ENCODE assay signal across 8 cellular contexts in the genomic region with DNA sequence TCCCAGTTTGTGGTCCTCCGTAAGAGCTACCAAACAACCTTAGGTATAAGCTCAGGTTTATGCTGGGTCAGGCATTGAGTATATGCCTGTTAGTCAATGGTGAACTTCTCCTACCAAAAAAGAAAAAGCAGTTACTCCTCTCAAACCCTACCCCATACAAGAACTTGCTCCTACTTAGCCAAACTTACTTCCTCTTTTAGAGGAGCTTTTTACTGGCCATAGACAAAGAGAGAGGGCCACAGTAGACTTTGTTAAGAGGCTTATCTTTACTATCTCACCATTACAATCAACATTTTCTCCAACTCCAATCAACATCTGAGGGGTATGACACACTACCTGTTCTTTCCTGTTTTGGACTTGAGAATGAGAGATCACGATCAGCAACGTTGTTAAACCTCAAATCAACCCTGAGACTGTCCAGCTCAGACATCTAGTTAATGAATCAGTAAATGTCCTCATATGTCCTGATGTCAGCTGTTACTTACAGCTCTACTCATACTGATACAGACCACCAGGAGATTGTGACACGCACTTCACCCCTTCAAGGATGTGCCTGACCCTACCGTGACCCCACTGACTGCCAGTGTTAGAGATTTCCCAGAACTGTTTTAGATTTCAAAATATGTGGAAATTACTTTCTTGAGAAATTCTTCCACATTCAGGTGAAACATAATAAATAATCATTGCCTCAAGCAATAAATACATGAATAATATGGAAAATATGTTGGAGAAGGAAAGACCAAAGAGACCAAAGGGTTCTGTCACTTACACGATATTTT. TPM values are rescaled to one million over a fixed set of nuclear protein-coding genes. Genes with fewer than 3 reads are reported as not detected.
DNase-seq lines count a peak whose midpoint lies in the region; ATAC-seq and TF ChIP-seq lines count a peak whose summit lies in the region.

No MANE protein-coding gene starts in this region.

- DNase-seq in GM04503 (ENCODE audit: low read depth) (peak; percentile 32), kidney epithelial cell (ENCODE audit: low read depth) (peak; percentile 87), NCI-H2107 (lab: John Stamatoyannopoulos, UW) (no peak), MG63 (no peak), NCI-H1930 (lab: John Stamatoyannopoulos, UW) (no peak)

- H3K4me3 ChIP-seq in kidney epithelial cell (ENCODE audit: low read depth, low read length): no peak overlapping the region
- H3K4me3 ChIP-seq in MG63: no peak overlapping the region

- no peak for TF ChIP-seq CTCF in kidney epithelial cell (IDR thresholded peaks at IDR 0.05; ENCODE audit: insufficient read depth, low read length, poor library complexity, severe bottlenecking)

- H3K36me3 ChIP-seq in kidney epithelial cell (ENCODE audit: control insufficient read depth, insufficient read depth, low read length) (no peaks in the 10 kb centered on the region), MG63 (no peaks in the 10 kb centered on the region)

- H3K27me3 ChIP-seq in kidney epithelial cell (ENCODE audit: control insufficient read depth, insufficient read depth, low read length) (no peaks in the 10 kb centered on the region), MG63 (no peaks in the 10 kb centered on the region)

- no peaks in the 10 kb centered on the region for H3K9me3 ChIP-seq in MG63

- ATAC-seq in HG02588 (IDR thresholded peaks at IDR 0.05; ENCODE audit: unreplicated experiment) (peak; percentile 59), SK-N-SH treated with all-trans-retinoic acid at 6 μM for 48 hours (peak; percentile 83), HG03196 (IDR thresholded peaks at IDR 0.05; ENCODE audit: unreplicated experiment) (no peak)

TF ChIP-seq in SK-N-SH treated with all-trans-retinoic acid at 6 μM for 48 hours, 23 proteins besides CTCF, POLR2A, EP300 and RAD21 (continues in another document):
- TF ChIP-seq PATZ1 (CRISPR knock-in tag; IDR thresholded peaks at IDR 0.05; ENCODE audit: borderline replicate concordance) (peak; percentile 69; the same call in 1 of the 2 replicates), CSRNP3 (CRISPR knock-in tag; IDR thresholded peaks at IDR 0.05) (no peak), ISL1 (CRISPR knock-in tag; IDR thresholded peaks at IDR 0.05) (peak; percentile 98), ARNTL (CRISPR knock-in tag; IDR thresholded peaks at IDR 0.05; ENCODE audit: borderline replicate concordance, low read depth) (no peak), POU6F1 (CRISPR knock-in tag; IDR thresholded peaks at IDR 0.05; ENCODE audit: borderline replicate concordance, low read depth) (no peak), ZNF70 (CRISPR knock-in tag; IDR thresholded peaks at IDR 0.05) (no peak), GLIS3 (CRISPR knock-in tag; IDR thresholded peaks at IDR 0.05) (no peak), ZNF8 (CRISPR knock-in tag; IDR thresholded peaks at IDR 0.05) (0 out of 2 replicates have a peak, but pooled peaks have one; percentile 8), ZC3H10 (CRISPR knock-in tag; IDR thresholded peaks at IDR 0.05) (no peak), ZNF565 (CRISPR knock-in tag; conservative IDR thresholded peaks at IDR 0.05; ENCODE audit: low read depth) (no peak), CSDC2 (CRISPR knock-in tag; IDR thresholded peaks at IDR 0.05) (peak; percentile 95), ESRRG (CRISPR knock-in tag; IDR thresholded peaks at IDR 0.05) (peak; percentile 42; the same call in 1 of the 2 replicates), SNAI2 (CRISPR knock-in tag; IDR thresholded peaks at IDR 0.05) (0 out of 2 replicates have a peak, but pooled peaks have one; percentile 78), ZFP30 (CRISPR knock-in tag; IDR thresholded peaks at IDR 0.05) (peak; percentile 35; the same call in 1 of the 2 replicates), TOX (CRISPR knock-in tag; IDR thresholded peaks at IDR 0.05; ENCODE audit: borderline replicate concordance) (0 out of 2 replicates have a peak, but pooled peaks have one; percentile 62), TCF4 (CRISPR knock-in tag; IDR thresholded peaks at IDR 0.05; ENCODE audit: borderline replicate concordance) (peak; percentile 60), BACH2 (CRISPR knock-in tag; IDR thresholded peaks at IDR 0.05; ENCODE audit: borderline replicate concordance) (no peak), ZFP3 (CRISPR knock-in tag; IDR thresholded peaks at IDR 0.05) (peak; percentile 81), PPARA (CRISPR knock-in tag; IDR thresholded peaks at IDR 0.05; ENCODE audit: borderline replicate concordance) (no peak)
- TF ChIP-seq, protein P1, sequence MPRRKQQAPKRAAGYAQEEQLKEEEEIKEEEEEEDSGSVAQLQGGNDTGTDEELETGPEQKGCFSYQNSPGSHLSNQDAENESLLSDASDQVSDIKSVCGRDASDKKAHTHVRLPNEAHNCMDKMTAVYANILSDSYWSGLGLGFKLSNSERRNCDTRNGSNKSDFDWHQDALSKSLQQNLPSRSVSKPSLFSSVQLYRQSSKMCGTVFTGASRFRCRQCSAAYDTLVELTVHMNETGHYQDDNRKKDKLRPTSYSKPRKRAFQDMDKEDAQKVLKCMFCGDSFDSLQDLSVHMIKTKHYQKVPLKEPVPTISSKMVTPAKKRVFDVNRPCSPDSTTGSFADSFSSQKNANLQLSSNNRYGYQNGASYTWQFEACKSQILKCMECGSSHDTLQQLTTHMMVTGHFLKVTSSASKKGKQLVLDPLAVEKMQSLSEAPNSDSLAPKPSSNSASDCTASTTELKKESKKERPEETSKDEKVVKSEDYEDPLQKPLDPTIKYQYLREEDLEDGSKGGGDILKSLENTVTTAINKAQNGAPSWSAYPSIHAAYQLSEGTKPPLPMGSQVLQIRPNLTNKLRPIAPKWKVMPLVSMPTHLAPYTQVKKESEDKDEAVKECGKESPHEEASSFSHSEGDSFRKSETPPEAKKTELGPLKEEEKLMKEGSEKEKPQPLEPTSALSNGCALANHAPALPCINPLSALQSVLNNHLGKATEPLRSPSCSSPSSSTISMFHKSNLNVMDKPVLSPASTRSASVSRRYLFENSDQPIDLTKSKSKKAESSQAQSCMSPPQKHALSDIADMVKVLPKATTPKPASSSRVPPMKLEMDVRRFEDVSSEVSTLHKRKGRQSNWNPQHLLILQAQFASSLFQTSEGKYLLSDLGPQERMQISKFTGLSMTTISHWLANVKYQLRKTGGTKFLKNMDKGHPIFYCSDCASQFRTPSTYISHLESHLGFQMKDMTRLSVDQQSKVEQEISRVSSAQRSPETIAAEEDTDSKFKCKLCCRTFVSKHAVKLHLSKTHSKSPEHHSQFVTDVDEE (CRISPR knock-in tag; IDR thresholded peaks at IDR 0.05): peak; percentile 57; the same call in 1 of the 2 replicates
- TF ChIP-seq, protein P2, sequence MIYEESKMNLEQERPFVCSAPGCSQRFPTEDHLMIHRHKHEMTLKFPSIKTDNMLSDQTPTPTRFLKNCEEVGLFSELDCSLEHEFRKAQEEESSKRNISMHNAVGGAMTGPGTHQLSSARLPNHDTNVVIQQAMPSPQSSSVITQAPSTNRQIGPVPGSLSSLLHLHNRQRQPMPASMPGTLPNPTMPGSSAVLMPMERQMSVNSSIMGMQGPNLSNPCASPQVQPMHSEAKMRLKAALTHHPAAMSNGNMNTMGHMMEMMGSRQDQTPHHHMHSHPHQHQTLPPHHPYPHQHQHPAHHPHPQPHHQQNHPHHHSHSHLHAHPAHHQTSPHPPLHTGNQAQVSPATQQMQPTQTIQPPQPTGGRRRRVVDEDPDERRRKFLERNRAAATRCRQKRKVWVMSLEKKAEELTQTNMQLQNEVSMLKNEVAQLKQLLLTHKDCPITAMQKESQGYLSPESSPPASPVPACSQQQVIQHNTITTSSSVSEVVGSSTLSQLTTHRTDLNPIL (CRISPR knock-in tag; IDR thresholded peaks at IDR 0.05; ENCODE audit: low read depth): peak; percentile 93

RNA-seq across cellular contexts. Expression of gene CCDC71L, which starts 18.4 kb away (rescaled TPM):
- 26.2 and 32.1 TPM in 2 replicates for total RNA-seq in kidney epithelial cell
- total RNA-seq in MG63 (2014; rRNA removed; shearing (Covaris generic); ENCODE audit: low replicate concordance): 11.0 and 16.5 TPM in 2 replicates

Comparison
In these comparisons a context has a peak if more than half of its experiments do, and no peak if none do; other contexts are left out.
1. DNase-seq: peak in GM04503 (single experiment) and kidney epithelial cell (single experiment); none in NCI-H2107 (single experiment), MG63 (single experiment) and NCI-H1930 (0 of 2).